Comparison of ENCODE assay signal across 6 cellular contexts in the genomic region with DNA sequence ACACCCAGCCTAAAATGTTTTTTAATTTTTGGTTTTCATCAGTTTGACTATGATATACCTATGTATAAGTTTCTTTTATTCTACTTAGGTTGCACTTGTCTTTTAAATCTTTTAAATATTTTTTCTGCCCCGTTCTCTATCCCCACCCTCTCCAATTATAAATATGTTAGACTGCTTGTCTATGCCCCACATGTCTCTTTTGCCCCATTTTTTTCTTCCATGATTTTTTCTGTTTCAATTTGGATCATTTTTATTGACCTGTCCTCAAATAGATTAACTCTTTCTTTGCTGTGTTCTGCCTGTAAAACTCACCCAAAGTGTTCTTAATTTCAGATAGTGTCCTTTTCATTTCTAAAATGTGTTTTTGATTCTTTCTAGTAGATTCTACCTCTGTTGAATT.
"Had no signal": no experiment of that assay in that cellular context is flagged by ENCODE, and none has a peak within 500 bp of the region (broad histone marks: within the 10 kb centered on the region; RNA-seq: fewer than 3 reads in every experiment).

No MANE protein-coding gene starts in this region.

- H3K4me3 Mint-ChIP-seq: IgD-negative memory B cell had no signal

- H3K4me3 ChIP-seq: K562 had no signal

- ATAC-seq: HepG2, K562 had no signal

- H3K27ac Mint-ChIP-seq: IgD-negative memory B cell had no signal

- DNase-seq: KBM-7, KG1 had no signal

- H3K9me3 Mint-ChIP-seq: IgD-negative memory B cell had no signal

- H3K27ac ChIP-seq: HL-60 had no signal

- H3K4me1 Mint-ChIP-seq: IgD-negative memory B cell had no signal
